ENCODE assay signal across 22 cellular contexts in genomic region chr2:172571245-172571644, GRCh38.
"Had no signal": no experiment of that assay in that cellular context is flagged by ENCODE, and none has a peak within 500 bp of the region (broad histone marks: within the 10 kb centered on the region; RNA-seq: fewer than 3 reads in every experiment).

No MANE protein-coding gene starts in this region.

- ATAC-seq: left cardiac atrium; left lobe of liver; lower lobe of right lung; naive thymus-derived CD8-positive, alpha-beta T cell; pancreas; right cardiac atrium; sciatic nerve; stimulated activated effector memory CD8-positive, alpha-beta T cell treated with anti-CD3 and anti-CD28 coated beads, Interleukin-12 subunit alpha, Interleukin-12 subunit beta, amount 100 ng/mL, for 72 hours; upper lobe of right lung had no signal

- H3K27me3 Mint-ChIP-seq: naive thymus-derived CD8-positive, alpha-beta T cell; stimulated activated naive CD8-positive, alpha-beta T cell treated with anti-CD3 and anti-CD28 coated beads, Interleukin-15, Interleukin-2, amounts not matched to agents 100 ng/mL and 50 ng/mL, for 24 hours had no signal

- H3K4me3 Mint-ChIP-seq: naive thymus-derived CD8-positive, alpha-beta T cell; nephron; neural crest cell; stimulated activated effector memory CD8-positive, alpha-beta T cell treated with anti-CD3 and anti-CD28 coated beads, Interleukin-12 subunit alpha, Interleukin-12 subunit beta, amount 100 ng/mL, for 72 hours; stimulated activated naive CD8-positive, alpha-beta T cell treated with anti-CD3 and anti-CD28 coated beads, Interleukin-15, Interleukin-2, amounts not matched to agents 100 ng/mL and 50 ng/mL, for 24 hours had no signal

- H3K27ac Mint-ChIP-seq: nephron; stimulated activated effector memory CD8-positive, alpha-beta T cell treated with anti-CD3 and anti-CD28 coated beads, Interleukin-12 subunit alpha, Interleukin-12 subunit beta, amount 100 ng/mL, for 72 hours; stimulated activated naive CD8-positive, alpha-beta T cell treated with anti-CD3 and anti-CD28 coated beads, Interleukin-15, Interleukin-2, amounts not matched to agents 100 ng/mL and 50 ng/mL, for 24 hours had no signal

- H3K4me1 Mint-ChIP-seq: nephron; neural crest cell; stimulated activated effector memory CD8-positive, alpha-beta T cell treated with anti-CD3 and anti-CD28 coated beads, Interleukin-12 subunit alpha, Interleukin-12 subunit beta, amount 100 ng/mL, for 72 hours had no signal

- DNase-seq: hippocampal formation; kidney glomerular epithelial cell; left cardiac atrium; lower lobe of right lung; mammary epithelial cell; mesenchymal stem cell; naive thymus-derived CD8-positive, alpha-beta T cell; nucleus accumbens; pancreas; posterior cingulate gyrus; retina; right cardiac atrium; stimulated activated CD4-positive, alpha-beta T cell treated with anti-CD3 and anti-CD28 coated beads, Interleukin-4, amount 100 ng/mL, for 24 hours; stimulated activated naive CD4-positive, alpha-beta T cell; tibial artery; upper lobe of right lung had no signal
